1 cellular context compared by ENCODE assay signal in genomic region chr3:32951410-32951811, GRCh38.
TF ChIP-seq lines count a peak whose summit lies in the region.

TSS of gene CCR4 (plus strand) at chr3:32951644. CDS start at chr3:32953423, 1,779 bp downstream.

TF ChIP-seq in H1, 55 proteins besides CTCF, POLR2A, EP300 and RAD21 (continued from another document):
- TF ChIP-seq KDM5A (IDR thresholded peaks at IDR 0.05; ENCODE audit: low read length) (no peak), SUZ12 (IDR thresholded peaks at IDR 0.05; ENCODE audit: low read length) (no peak), TCF12 (IDR thresholded peaks at IDR 0.05; ENCODE audit: low read depth, low read length) (no peak), NRF1 (IDR thresholded peaks at IDR 0.05; ENCODE audit: low read depth, low read length) (no peak), CHD1 (IDR thresholded peaks at IDR 0.05; ENCODE audit: low read depth, low read length) (no peak), BCL11A (IDR thresholded peaks at IDR 0.05; ENCODE audit: low read depth in 2 of 2, low read length in 2 of 2) (no peak), PHF8 (conservative IDR thresholded peaks at IDR 0.05; ENCODE audit: low read depth, low read length) (no peak), SAP30 (IDR thresholded peaks at IDR 0.05; ENCODE audit: insufficient read depth, insufficient replicate concordance, low read length) (no peak), CHD7 (IDR thresholded peaks at IDR 0.05; ENCODE audit: insufficient replicate concordance, low read length) (no peak), RBBP5 (IDR thresholded peaks at IDR 0.05; ENCODE audit: borderline replicate concordance, low read depth, low read length) (no peak)
TF ChIP-seq in H1: peak in this region for 0.
